ENCODE assay signal across 9 cellular contexts in genomic region chr1:112803906-112804762, GRCh38.
DNase-seq lines count a peak whose midpoint lies in the region; ATAC-seq and TF ChIP-seq lines count a peak whose summit lies in the region.
"Had no signal": no experiment of that assay in that cellular context is flagged by ENCODE, and none has a peak within 500 bp of the region (broad histone marks: within the 10 kb centered on the region; RNA-seq: fewer than 3 reads in every experiment).

No MANE protein-coding gene starts in this region.

- H3K4me3 ChIP-seq in GM23338 = no peak overlapping the region

- H3K4me1 ChIP-seq in GM23338 (ENCODE audit: insufficient read depth) = peaks cover 17% of the 10 kb centered on the region

- H3K79me2 ChIP-seq in GM23338 (replicated peaks; ENCODE audit: insufficient read depth) = no peaks in the 10 kb centered on the region

- peak; percentile 88 for DNase-seq in DMS53 (lab: John Stamatoyannopoulos, UW)
- peak; percentile 90 for DNase-seq in GM23338 (ENCODE audit: low spot score)
- peak; percentile 44 for DNase-seq in NCI-H1105 treated with DMSO at 0.1 percent for 48 hours (lab: John Stamatoyannopoulos, UW)
- DNase-seq in T1000 (lab: John Stamatoyannopoulos, UW) = peak; percentile 47
- DNase-seq in brain pericyte (ENCODE audit: low read depth, low spot score) = peak; percentile 17
- peak; percentile 72 for DNase-seq in iris pigment epithelial cell (ENCODE audit: low read depth)
- DNase-seq in stimulated activated CD4-positive, alpha-beta T cell treated with anti-CD3 and anti-CD28 coated beads, Interleukin-15, amount 100 ng/mL, for 24 hours = peak; percentile 74

- no peaks in the 10 kb centered on the region for H3K36me3 ChIP-seq in GM23338 (ENCODE audit: insufficient read depth)

- H3K4me2 ChIP-seq in GM23338 = peak overlapping the region; percentile 11; the same call in 1 of the 2 replicates

- H3K27me3 Mint-ChIP-seq in GM23338 (ENCODE audit: insufficient read depth, low read depth, poor library complexity) = peaks cover 13% of the 10 kb centered on the region
- H3K27me3 Mint-ChIP-seq: activated naive CD4-positive, alpha-beta T cell treated with anti-CD3 and anti-CD28 coated beads, Interleukin-2, amount 50 U/mL, for 24 hours had no signal

- no peaks in the 10 kb centered on the region for H3K27me3 ChIP-seq in GM23338 (ENCODE audit: insufficient read depth)

- H3K4me3 Mint-ChIP-seq in GM23338 = no peak overlapping the region
- H3K4me3 Mint-ChIP-seq: activated naive CD4-positive, alpha-beta T cell treated with anti-CD3 and anti-CD28 coated beads, Interleukin-2, amount 50 U/mL, for 24 hours had no signal

- H2AFZ ChIP-seq in GM23338 = no peak overlapping the region

- H3K27ac ChIP-seq in GM23338 (ENCODE audit: low read depth) = no peak overlapping the region

- peak; percentile 96 for ATAC-seq in GM23338
- no peak for ATAC-seq in HG02981 (IDR thresholded peaks at IDR 0.05; ENCODE audit: unreplicated experiment)

- peaks cover 37% of the 10 kb centered on the region for H3K4me1 Mint-ChIP-seq in GM23338
- H3K4me1 Mint-ChIP-seq: activated naive CD4-positive, alpha-beta T cell treated with anti-CD3 and anti-CD28 coated beads, Interleukin-2, amount 50 U/mL, for 24 hours had no signal

- no peaks in the 10 kb centered on the region for H4K20me1 ChIP-seq in GM23338 (replicated peaks; ENCODE audit: insufficient read depth)

- H3K36me3 Mint-ChIP-seq in GM23338 (ENCODE audit: low read depth) = no peaks in the 10 kb centered on the region; the same call in 2 of the 3 replicates
- H3K36me3 Mint-ChIP-seq: activated naive CD4-positive, alpha-beta T cell treated with anti-CD3 and anti-CD28 coated beads, Interleukin-2, amount 50 U/mL, for 24 hours had no signal

- 0 out of 2 replicates have a peak overlapping the region, but pooled peaks have one; percentile 8 for H3K27ac Mint-ChIP-seq in GM23338

- H3K9me2 ChIP-seq in GM23338 (ENCODE audit: insufficient read depth) = peaks cover 3% of the 10 kb centered on the region; the same call in 1 of the 2 replicates

- TF ChIP-seq CTCF in GM23338 (conservative IDR thresholded peaks at IDR 0.05; ENCODE audit: low read depth in 2 of 2) = peak; percentile 92 to 100

- peaks cover 4% of the 10 kb centered on the region for H3F3A ChIP-seq in GM23338 (replicated peaks; ENCODE audit: low read depth)

- H3K9me3 Mint-ChIP-seq in GM23338 = no peaks in the 10 kb centered on the region
- H3K9me3 Mint-ChIP-seq: activated naive CD4-positive, alpha-beta T cell treated with anti-CD3 and anti-CD28 coated beads, Interleukin-2, amount 50 U/mL, for 24 hours had no signal

TF ChIP-seq in GM23338, 12 proteins besides CTCF, POLR2A, EP300 and RAD21:
- TF ChIP-seq POLR2AphosphoS5 (IDR thresholded peaks at IDR 0.05; ENCODE audit: low read depth) (no peak), ZNF114 (CRISPR knock-in tag; IDR thresholded peaks at IDR 0.05) (no peak), EZH2phosphoT487 (IDR thresholded peaks at IDR 0.05; ENCODE audit: unreplicated experiment) (no peak), JUNB (IDR thresholded peaks at IDR 0.05; ENCODE audit: unreplicated experiment) (no peak), NANOG (IDR thresholded peaks at IDR 0.05; ENCODE audit: borderline replicate concordance) (no peak)
- TF ChIP-seq, protein P1, sequence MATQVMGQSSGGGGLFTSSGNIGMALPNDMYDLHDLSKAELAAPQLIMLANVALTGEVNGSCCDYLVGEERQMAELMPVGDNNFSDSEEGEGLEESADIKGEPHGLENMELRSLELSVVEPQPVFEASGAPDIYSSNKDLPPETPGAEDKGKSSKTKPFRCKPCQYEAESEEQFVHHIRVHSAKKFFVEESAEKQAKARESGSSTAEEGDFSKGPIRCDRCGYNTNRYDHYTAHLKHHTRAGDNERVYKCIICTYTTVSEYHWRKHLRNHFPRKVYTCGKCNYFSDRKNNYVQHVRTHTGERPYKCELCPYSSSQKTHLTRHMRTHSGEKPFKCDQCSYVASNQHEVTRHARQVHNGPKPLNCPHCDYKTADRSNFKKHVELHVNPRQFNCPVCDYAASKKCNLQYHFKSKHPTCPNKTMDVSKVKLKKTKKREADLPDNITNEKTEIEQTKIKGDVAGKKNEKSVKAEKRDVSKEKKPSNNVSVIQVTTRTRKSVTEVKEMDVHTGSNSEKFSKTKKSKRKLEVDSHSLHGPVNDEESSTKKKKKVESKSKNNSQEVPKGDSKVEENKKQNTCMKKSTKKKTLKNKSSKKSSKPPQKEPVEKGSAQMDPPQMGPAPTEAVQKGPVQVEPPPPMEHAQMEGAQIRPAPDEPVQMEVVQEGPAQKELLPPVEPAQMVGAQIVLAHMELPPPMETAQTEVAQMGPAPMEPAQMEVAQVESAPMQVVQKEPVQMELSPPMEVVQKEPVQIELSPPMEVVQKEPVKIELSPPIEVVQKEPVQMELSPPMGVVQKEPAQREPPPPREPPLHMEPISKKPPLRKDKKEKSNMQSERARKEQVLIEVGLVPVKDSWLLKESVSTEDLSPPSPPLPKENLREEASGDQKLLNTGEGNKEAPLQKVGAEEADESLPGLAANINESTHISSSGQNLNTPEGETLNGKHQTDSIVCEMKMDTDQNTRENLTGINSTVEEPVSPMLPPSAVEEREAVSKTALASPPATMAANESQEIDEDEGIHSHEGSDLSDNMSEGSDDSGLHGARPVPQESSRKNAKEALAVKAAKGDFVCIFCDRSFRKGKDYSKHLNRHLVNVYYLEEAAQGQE (IDR thresholded peaks at IDR 0.05; ENCODE audit: unreplicated experiment) = no peak
TF ChIP-seq in GM23338: peak in this region for 0.

Comparison
In these comparisons a context has a peak if more than half of its experiments do, and no peak if none do; other contexts are left out.
1. DNase-seq: peak in every context shown above with its lines; median percentile 90 in GM23338; 88 in DMS53; 74 in stimulated activated CD4-positive, alpha-beta T cell treated with anti-CD3 and anti-CD28 coated beads, Interleukin-15, amount 100 ng/mL, for 24 hours; 72 in iris pigment epithelial cell; 47 in T1000; 44 in NCI-H1105 treated with DMSO at 0.1 percent for 48 hours; 17 in brain pericyte.